ENCODE assay signal across 19 cellular contexts in genomic region chr17:72778161-72779151, GRCh38.
"Had no signal": no experiment of that assay in that cellular context is flagged by ENCODE, and none has a peak within 500 bp of the region (broad histone marks: within the 10 kb centered on the region; RNA-seq: fewer than 3 reads in every experiment).

No MANE protein-coding gene starts in this region.

- H3K4me3 Mint-ChIP-seq: activated naive CD8-positive, alpha-beta T cell treated with anti-CD3 and anti-CD28 coated beads for 36 hours; naive thymus-derived CD8-positive, alpha-beta T cell had no signal

- H3K4me1 Mint-ChIP-seq: activated naive CD8-positive, alpha-beta T cell treated with anti-CD3 and anti-CD28 coated beads for 36 hours; naive thymus-derived CD8-positive, alpha-beta T cell had no signal

- H3K27ac ChIP-seq: dorsolateral prefrontal cortex, esophagus muscularis mucosa, right atrium auricular region, stomach, thoracic aorta had no signal

- ATAC-seq: activated CD4-positive, CD25-positive, alpha-beta regulatory T cell treated with anti-CD3 and anti-CD28 coated beads, Interleukin-2, amount 50 U/mL, for 24 hours; left colon; mucosa of descending colon; naive thymus-derived CD8-positive, alpha-beta T cell had no signal

- H3K9me3 ChIP-seq: esophagus muscularis mucosa, mucosa of descending colon, right atrium auricular region, stomach, thoracic aorta had no signal

- H3K4me1 ChIP-seq: esophagus muscularis mucosa, right atrium auricular region, stomach had no signal

- H3K27me3 Mint-ChIP-seq: activated naive CD8-positive, alpha-beta T cell treated with anti-CD3 and anti-CD28 coated beads for 36 hours; naive thymus-derived CD8-positive, alpha-beta T cell had no signal

- FAIRE-seq: bronchial epithelial cell, endometrium, small intestine had no signal

- H3K27ac Mint-ChIP-seq: activated naive CD8-positive, alpha-beta T cell treated with anti-CD3 and anti-CD28 coated beads for 36 hours; naive thymus-derived CD8-positive, alpha-beta T cell had no signal

- H3K36me3 ChIP-seq: right atrium auricular region, thoracic aorta had no signal

- DNase-seq: activated CD4-positive, alpha-beta T cell treated with anti-CD3 and anti-CD28 coated beads, Interleukin-2, amount 50 U/mL, for 4 hours; activated effector memory CD4-positive, alpha-beta T cell treated with anti-CD3 and anti-CD28 coated beads, Interleukin-2, amount 50 U/mL, for 16 hours; activated naive CD8-positive, alpha-beta T cell treated with anti-CD3 and anti-CD28 coated beads for 36 hours; activated T-cell treated with anti-CD3 and anti-CD28 coated beads, Interleukin-2, amount 50 U/mL, for 1 hour; anterior cingulate cortex; dorsolateral prefrontal cortex; left colon; mammary epithelial cell; mucosa of descending colon; naive thymus-derived CD8-positive, alpha-beta T cell; posterior cingulate gyrus; small intestine; stomach had no signal

- H3K9me3 Mint-ChIP-seq: activated naive CD8-positive, alpha-beta T cell treated with anti-CD3 and anti-CD28 coated beads for 36 hours had no signal

- H3K4me3 ChIP-seq: dorsolateral prefrontal cortex, esophagus muscularis mucosa, mucosa of descending colon, right atrium auricular region, stomach, thoracic aorta had no signal

- H3K27me3 ChIP-seq: dorsolateral prefrontal cortex, esophagus muscularis mucosa, right atrium auricular region, stomach had no signal
